Comparison of ENCODE assay signal across 23 cellular contexts in the genomic region with DNA sequence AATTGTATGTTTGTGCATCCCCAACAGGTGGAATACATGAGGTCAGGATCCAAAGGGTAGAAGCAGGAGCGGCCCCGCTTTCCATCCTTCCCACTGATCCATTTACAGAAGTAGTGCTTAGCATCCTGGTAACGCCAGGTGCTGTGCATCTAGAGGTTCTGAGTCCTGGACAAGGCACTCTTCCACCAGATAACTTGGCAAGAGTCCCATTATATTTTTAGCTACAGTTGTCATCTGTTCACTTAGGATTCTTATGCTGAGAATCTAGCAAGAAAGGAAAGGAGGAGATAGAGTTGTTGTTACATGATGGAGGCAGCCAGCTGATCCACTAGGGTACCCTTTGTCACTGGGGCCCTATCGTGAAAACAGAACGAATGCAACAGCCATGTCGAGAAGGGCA.
"Had no signal": no experiment of that assay in that cellular context is flagged by ENCODE, and none has a peak within 500 bp of the region (broad histone marks: within the 10 kb centered on the region; RNA-seq: fewer than 3 reads in every experiment).

No MANE protein-coding gene starts in this region.

- H3K4me1 Mint-ChIP-seq: stimulated activated naive B cell treated with anti-CD40 and anti-IgM and Interleukin-4, amounts not matched to agents 10 μg/mL and 1 μg/mL and 100 μg/mL, for 72 hours; stimulated activated naive CD8-positive, alpha-beta T cell treated with anti-CD3 and anti-CD28 coated beads, Interleukin-15, amount 100 ng/mL, for 72 hours had no signal

- H3K36me3 ChIP-seq: pancreas, right lobe of liver, spleen, thoracic aorta, transverse colon had no signal

- H3K36me3 Mint-ChIP-seq: natural killer cell treated with Interleukin-12 subunit alpha and Interleukin-12 subunit beta and Interleukin-15 and Interleukin-18, amount 100 ng/mL, for 72 hours; stimulated activated naive B cell treated with anti-CD40 and anti-IgM and Interleukin-4, amounts not matched to agents 10 μg/mL and 1 μg/mL and 100 μg/mL, for 72 hours had no signal

- H3K9me3 Mint-ChIP-seq: natural killer cell treated with Interleukin-12 subunit alpha and Interleukin-12 subunit beta and Interleukin-15 and Interleukin-18, amount 100 ng/mL, for 72 hours had no signal

- H3K9me3 ChIP-seq: mucosa of descending colon, pancreas, right lobe of liver, thoracic aorta, transverse colon had no signal

- ATAC-seq: mucosa of descending colon; natural killer cell treated with Interleukin-12 subunit alpha and Interleukin-12 subunit beta and Interleukin-15 and Interleukin-18, amount 100 ng/mL, for 72 hours; pancreas; right lobe of liver; stimulated activated naive B cell treated with anti-CD40 and anti-IgM and Interleukin-4, amounts not matched to agents 10 μg/mL and 1 μg/mL and 100 μg/mL, for 72 hours; stimulated activated naive CD8-positive, alpha-beta T cell treated with anti-CD3 and anti-CD28 coated beads, Interleukin-15, amount 100 ng/mL, for 72 hours had no signal

- DNase-seq: caudate nucleus; cortex of kidney; dorsolateral prefrontal cortex; effector CD8-positive, alpha-beta T cell; foreskin melanocyte; head of caudate nucleus; hippocampal formation; kidney glomerular epithelial cell; mucosa of descending colon; occipital lobe; pancreas; right lobe of liver; spleen; stimulated activated CD4-positive, alpha-beta T cell treated with anti-CD3 and anti-CD28 coated beads, Interleukin-15, amount 100 ng/mL, for 24 hours; stimulated activated CD4-positive, alpha-beta T cell treated with anti-CD3 and anti-CD28 coated beads, Interleukin-1b, Interleukin-23, amount 100 ng/mL, for 48 hours; stimulated activated CD4-positive, alpha-beta T cell treated with anti-CD3 and anti-CD28 coated beads, Interleukin-4, amount 100 ng/mL, for 4 hours; stimulated activated naive B cell treated with anti-CD40 and anti-IgM and Interleukin-4, amounts not matched to agents 10 μg/mL and 1 μg/mL and 100 μg/mL, for 72 hours; stimulated activated naive CD8-positive, alpha-beta T cell treated with anti-CD3 and anti-CD28 coated beads, Interleukin-15, amount 100 ng/mL, for 72 hours; substantia nigra; transverse colon had no signal

- H3K27me3 Mint-ChIP-seq: stimulated activated naive B cell treated with anti-CD40 and anti-IgM and Interleukin-4, amounts not matched to agents 10 μg/mL and 1 μg/mL and 100 μg/mL, for 72 hours had no signal

- H3K27me3 ChIP-seq: pancreas, right lobe of liver, transverse colon had no signal

- H3K27ac Mint-ChIP-seq: natural killer cell treated with Interleukin-12 subunit alpha and Interleukin-12 subunit beta and Interleukin-15 and Interleukin-18, amount 100 ng/mL, for 72 hours; progenitor cell of endocrine pancreas; stimulated activated naive B cell treated with anti-CD40 and anti-IgM and Interleukin-4, amounts not matched to agents 10 μg/mL and 1 μg/mL and 100 μg/mL, for 72 hours; stimulated activated naive CD8-positive, alpha-beta T cell treated with anti-CD3 and anti-CD28 coated beads, Interleukin-15, amount 100 ng/mL, for 72 hours had no signal

- H3K4me1 ChIP-seq: pancreas, right lobe of liver, spleen, transverse colon had no signal

- H3K4me3 Mint-ChIP-seq: natural killer cell treated with Interleukin-12 subunit alpha and Interleukin-12 subunit beta and Interleukin-15 and Interleukin-18, amount 100 ng/mL, for 72 hours; stimulated activated naive B cell treated with anti-CD40 and anti-IgM and Interleukin-4, amounts not matched to agents 10 μg/mL and 1 μg/mL and 100 μg/mL, for 72 hours; stimulated activated naive CD8-positive, alpha-beta T cell treated with anti-CD3 and anti-CD28 coated beads, Interleukin-15, amount 100 ng/mL, for 72 hours had no signal

- H3K4me3 ChIP-seq: dorsolateral prefrontal cortex, mucosa of descending colon, pancreas, right lobe of liver, spleen, thoracic aorta, transverse colon had no signal

- H3K27ac ChIP-seq: dorsolateral prefrontal cortex, pancreas, right lobe of liver, spleen, thoracic aorta, transverse colon had no signal
